ENCODE assay signal across 8 cellular contexts in genomic region chr2:239298126-239298804, GRCh38.
A peak's percentile ranks its signal among the peaks of the same experiment; 100 is the strongest.
DNase-seq lines count a peak whose midpoint lies in the region; ATAC-seq, FAIRE-seq and TF ChIP-seq lines count a peak whose summit lies in the region.

No MANE protein-coding gene starts in this region.

- TF ChIP-seq POLR2A in HepG2 (IDR thresholded peaks at IDR 0.05; ENCODE audit: insufficient read depth in 1 of 2, low read depth in 2 of 2, low read length in 2 of 2) = no peak

- no peak for TF ChIP-seq EP300 in HepG2 (IDR thresholded peaks at IDR 0.05; ENCODE audit: low read depth in 2 of 2, low read length in 2 of 2)
- no peak for TF ChIP-seq EP300 in HepG2 (CRISPR knock-in tag; IDR thresholded peaks at IDR 0.05; ENCODE audit: borderline replicate concordance)

- 0 out of 2 replicates have a peak overlapping the region, but pooled peaks have one; percentile 1 for H3K9ac ChIP-seq in HepG2 (ENCODE audit: insufficient read depth, low read depth, low read length)

- H3K27me3 ChIP-seq in HepG2 (ENCODE audit: control insufficient read depth in 1 of 2, insufficient read depth in 2 of 2, low read length in 2 of 2) = no peaks in the 10 kb centered on the region

- H3K9me3 ChIP-seq in HepG2 (ENCODE audit: low read length) = no peaks in the 10 kb centered on the region

- BruUV-seq in HepG2 (replicated peaks; lab: Mats Ljungman, UMichigan) = no TSS peak

- H3K4me1 ChIP-seq in HepG2 (ENCODE audit: insufficient read depth, low read length) = peaks cover 77% of the 10 kb centered on the region

- H3K4me2 ChIP-seq in HepG2 (ENCODE audit: low read depth, low read length) = peak overlapping the region; percentile 91

- H2AFZ ChIP-seq in HepG2 (ENCODE audit: low read length) = no peak overlapping the region

- peaks cover 85% of the 10 kb centered on the region for H4K20me1 ChIP-seq in HepG2 (ENCODE audit: insufficient read depth, low read length)

- no peaks in the 10 kb centered on the region for H3K36me3 ChIP-seq in HepG2 (replicated peaks in 1 of 2; ENCODE audit: control insufficient read depth in 1 of 2, insufficient read depth in 2 of 2, low read length in 2 of 2)

- peak overlapping the region in 2 of 3 experiments; percentile 11 to 71; a peak in 1 of 6 replicates for H3K4me3 ChIP-seq in HepG2 (replicated peaks in 1 of 3; ENCODE audit: insufficient read depth in 1 of 3, low read depth in 2 of 3, low read length in 3 of 3)

- CTCF ChIA-PET in HepG2 (lab: Yijun Ruan, JAX; ENCODE audit: low intra/inter-chr PET ratio, low total read pairs) = no interaction called here

- no peak for TF ChIP-seq RAD21 in HepG2 (CRISPR knock-in tag; IDR thresholded peaks at IDR 0.05)

- H3K79me2 ChIP-seq in HepG2 (ENCODE audit: insufficient read depth, low read length) = peaks cover 46% of the 10 kb centered on the region

- intact Hi-C loops in HepG2 (cut with micrococcal nuclease; ENCODE audit: unreplicated experiment) = loop anchor here (10.0 kb wide), 1 partner anchor 107 kb away; the partner anchor contains the start of gene HDAC4

- H3K27ac ChIP-seq in HepG2 (ENCODE audit: extremely low read length, insufficient read depth, low read length) = no peak overlapping the region

- in situ Hi-C loops in HepG2 (cut with HindIII; ENCODE audit: extremely low pct_ligation_motif_present, low pct_unique_long_range_greater_than_20kb) = no loop called here

- WGBS in HepG2 (ENCODE audit: low lambda C conversion rate) = 59% methylated on average over 14 of the region's 14 CpGs

- DNase-seq in NAMALWA (ENCODE audit: low spot score) (peak; percentile 41), activated T-cell treated with anti-CD3 and anti-CD28 coated beads for 4 hours (peak; percentile 47), HepG2 (ENCODE audit: low spot score) (no peak), dedifferentiated amniotic fluid mesenchymal stem cell (ENCODE audit: extremely low spot score) (no peak)
- peak; percentile 67 to 69 for DNase-seq in stimulated activated CD8-positive, alpha-beta memory T cell treated with anti-CD3 and anti-CD28 coated beads, Interleukin-7, amount 100 ng/mL, for 4 hours (ENCODE audit: low read depth in 2 of 2)

- no peak for FAIRE-seq in HepG2 (lab: Jason Lieb, UNC)

- POLR2A ChIA-PET in HepG2 (lab: Yijun Ruan, JAX) = no interaction called here

- no peak for TF ChIP-seq CTCF in HepG2 (CRISPR knock-in tag; IDR thresholded peaks at IDR 0.05)

- ATAC-seq in HepG2 = no peak
- ATAC-seq in HG03342 (IDR thresholded peaks at IDR 0.05; ENCODE audit: unreplicated experiment) = no peak
- no peak for ATAC-seq in HG02970 (IDR thresholded peaks at IDR 0.05; ENCODE audit: low FRiP score, unreplicated experiment)
- no peak for ATAC-seq in GM19397 (IDR thresholded peaks at IDR 0.05; ENCODE audit: unreplicated experiment)

TF ChIP-seq in HepG2, 621 proteins besides CTCF, POLR2A, EP300 and RAD21 (continues in another document):
- TF ChIP-seq PRDM15 (CRISPR knock-in tag; IDR thresholded peaks at IDR 0.05) (no peak), PATZ1 (CRISPR knock-in tag; IDR thresholded peaks at IDR 0.05) (no peak), SIN3A (IDR thresholded peaks at IDR 0.05; ENCODE audit: borderline replicate concordance, low read depth, low read length) (0 out of 2 replicates have a peak, but pooled peaks have one; percentile 35), ZNF839 (CRISPR knock-in tag; IDR thresholded peaks at IDR 0.05; ENCODE audit: borderline replicate concordance) (no peak), NFYC (CRISPR knock-in tag; IDR thresholded peaks at IDR 0.05) (no peak), SALL1 (CRISPR knock-in tag; IDR thresholded peaks at IDR 0.05) (0 out of 2 replicates have a peak, but pooled peaks have one; percentile 10), ZNF574 (CRISPR knock-in tag; IDR thresholded peaks at IDR 0.05) (no peak), GATAD2A (CRISPR knock-in tag; IDR thresholded peaks at IDR 0.05) (no peak), NCOR1 (IDR thresholded peaks at IDR 0.05; ENCODE audit: borderline replicate concordance, low read length) (no peak), PCBP1 (IDR thresholded peaks at IDR 0.05; ENCODE audit: borderline replicate concordance, low read depth, low read length) (no peak), ZNF496 (CRISPR knock-in tag; IDR thresholded peaks at IDR 0.05; ENCODE audit: insufficient replicate concordance) (no peak), ZNF230 (CRISPR knock-in tag; IDR thresholded peaks at IDR 0.05) (no peak), FUBP1 (CRISPR knock-in tag; IDR thresholded peaks at IDR 0.05; ENCODE audit: borderline replicate concordance) (no peak)

Comparison
In these comparisons a context has a peak if more than half of its experiments do, and no peak if none do; other contexts are left out.
1. DNase-seq: peak in NAMALWA (single experiment), activated T-cell treated with anti-CD3 and anti-CD28 coated beads for 4 hours (single experiment) and stimulated activated CD8-positive, alpha-beta memory T cell treated with anti-CD3 and anti-CD28 coated beads, Interleukin-7, amount 100 ng/mL, for 4 hours (2 of 2); none in HepG2 (single experiment) and dedifferentiated amniotic fluid mesenchymal stem cell (single experiment).